In the genomic region with DNA sequence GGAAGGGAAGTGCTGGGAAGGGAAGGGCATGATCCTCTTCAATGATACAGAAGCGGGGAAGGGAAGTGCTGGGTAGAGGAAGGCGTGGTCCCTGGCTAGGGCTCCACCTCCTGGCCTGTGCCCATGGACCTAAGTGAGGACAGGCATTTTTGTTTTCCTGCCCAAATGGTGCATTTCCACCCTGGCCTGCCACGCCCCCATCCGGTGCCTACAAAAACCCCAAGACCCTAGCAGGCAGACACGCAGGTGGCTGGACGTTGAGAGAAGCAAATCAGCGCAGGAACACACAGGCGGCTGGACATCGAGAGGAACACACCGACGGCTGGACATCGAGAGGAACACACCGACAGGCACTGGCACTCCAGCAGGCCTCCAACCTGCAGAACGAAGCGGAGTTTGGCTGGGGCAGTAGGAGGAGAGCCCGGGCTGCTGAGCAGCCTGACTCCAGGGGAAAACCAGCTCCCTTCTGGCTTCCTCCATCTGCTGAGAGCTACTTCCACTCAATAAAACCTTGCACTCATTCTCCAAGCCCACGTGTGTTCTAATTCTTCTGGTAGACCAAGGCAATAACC, we compare ENCODE assay signal across 21 cellular contexts.
DNase-seq lines count a peak whose midpoint lies in the region; ATAC-seq, FAIRE-seq and TF ChIP-seq lines count a peak whose summit lies in the region.
"Had no signal": no experiment of that assay in that cellular context is flagged by ENCODE, and none has a peak within 500 bp of the region (broad histone marks: within the 10 kb centered on the region; RNA-seq: fewer than 3 reads in every experiment).

No MANE protein-coding gene starts in this region.

- no CpG with 5 or more reads among the region's 17 CpGs for WGBS in iPS DF 6.9 (ENCODE audit: insufficient coverage, insufficient read length)

- FAIRE-seq in urothelium cell line (lab: Jason Lieb, UNC) = peak; percentile 74
- FAIRE-seq in HTR-8/SVneo (lab: Jason Lieb, UNC) = no peak
- FAIRE-seq: G401.6, GM12892 had no signal

- peaks cover 24% of the 10 kb centered on the region for H3K9me3 Mint-ChIP-seq in MCF 10A (ENCODE audit: unreplicated experiment)

- H3K9me3 ChIP-seq in right atrium auricular region = no peaks in the 10 kb centered on the region
- no peaks in the 10 kb centered on the region for H3K9me3 ChIP-seq in iPS DF 6.9 (ENCODE audit: control insufficient read depth, insufficient read depth, low read length)
- H3K9me3 ChIP-seq: Peyer's patch had no signal

- no TSS peak for BruUV-seq in MCF 10A (replicated peaks; lab: Mats Ljungman, UMichigan)

- no peaks in the 10 kb centered on the region for H3K4me1 Mint-ChIP-seq in MCF 10A (ENCODE audit: insufficient read depth, unreplicated experiment)
- H3K4me1 Mint-ChIP-seq: CD4-positive, CD25-positive, alpha-beta regulatory T cell had no signal

- intact Hi-C loops in Right ventricle myocardium superior (cut with DNase I) = no loop called here
- intact Hi-C loops in MCF 10A (cut with micrococcal nuclease) = no loop called here

- H3K4me3 Mint-ChIP-seq in MCF 10A (ENCODE audit: unreplicated experiment) = no peak overlapping the region
- H3K4me3 Mint-ChIP-seq: CD4-positive, CD25-positive, alpha-beta regulatory T cell; IgD-negative memory B cell had no signal

- CTCF ChIA-PET in MCF 10A (lab: Yijun Ruan, JAX) = no interaction called here

- H3K27ac Mint-ChIP-seq in MCF 10A (ENCODE audit: low read depth, unreplicated experiment) = no peak overlapping the region
- H3K27ac Mint-ChIP-seq: CD4-positive, CD25-positive, alpha-beta regulatory T cell; IgD-negative memory B cell had no signal

- no peaks in the 10 kb centered on the region for H3K27me3 Mint-ChIP-seq in MCF 10A (ENCODE audit: insufficient read depth, unreplicated experiment)

- no peaks in the 10 kb centered on the region for H3K36me3 Mint-ChIP-seq in MCF 10A (ENCODE audit: insufficient read depth, unreplicated experiment)
- H3K36me3 Mint-ChIP-seq: CD4-positive, CD25-positive, alpha-beta regulatory T cell had no signal

- in situ Hi-C loops in SK-MEL-5 (cut with HindIII; ENCODE audit: low pct_unique_long_range_greater_than_20kb, low sequenced_read_pairs) = no loop called here

- TF ChIP-seq CTCF in right atrium auricular region (IDR thresholded peaks at IDR 0.05) = no peak
- no peak for TF ChIP-seq CTCF in MCF 10A (IDR thresholded peaks at IDR 0.05; ENCODE audit: unreplicated experiment)

- DNase-seq in right atrium auricular region (ENCODE audit: low spot score) (peak; percentile 34), Right ventricle myocardium superior (no peak), SK-MEL-5 (ENCODE audit: low read depth, low spot score) (peak; percentile 12), iPS DF 6.9 (ENCODE audit: low read depth, low spot score) (peak; percentile 7), urothelium cell line (ENCODE audit: low spot score) (no peak), HTR-8/SVneo (ENCODE audit: insufficient read length, low spot score) (no peak), MCF 10A (ENCODE audit: unreplicated experiment) (no peak), activated gamma-delta T cell (lab: John Stamatoyannopoulos, UW) (no peak)
- DNase-seq: CD4-positive, CD25-positive, alpha-beta regulatory T cell; HCEC 1CT; NCI-H1105 treated with DMSO at 0.1 percent for 48 hours; NCI-H2081; NCI-H510A; NCI-H774; NK-92 treated with Interleukin-12 subunit alpha and Interleukin-12 subunit beta, amount 100 ng/mL, for 24 hours; Peyer's patch; SW 1271 had no signal

- no peak for ATAC-seq in Right ventricle myocardium superior (ENCODE audit: poor library complexity)

- H3K36me3 ChIP-seq in right atrium auricular region (no peaks in the 10 kb centered on the region), iPS DF 6.9 (ENCODE audit: control insufficient read depth, insufficient read depth, low read length) (no peaks in the 10 kb centered on the region)
- H3K36me3 ChIP-seq: Peyer's patch had no signal

- H3K4me1 ChIP-seq in right atrium auricular region (no peaks in the 10 kb centered on the region), iPS DF 6.9 (ENCODE audit: control insufficient read depth, insufficient read depth, low read length) (0 out of 2 replicates have a peak, but pooled peaks cover 4% of the 10 kb centered on the region)
- H3K4me1 ChIP-seq: Peyer's patch had no signal

- H3K27me3 ChIP-seq in right atrium auricular region (no peaks in the 10 kb centered on the region), iPS DF 6.9 (ENCODE audit: control insufficient read depth, insufficient read depth, low read length) (no peaks in the 10 kb centered on the region)
- H3K27me3 ChIP-seq: Peyer's patch had no signal

- H3K4me3 ChIP-seq in right atrium auricular region (no peak overlapping the region), iPS DF 6.9 (ENCODE audit: low read length) (no peak overlapping the region)
- H3K4me3 ChIP-seq: Peyer's patch, SK-N-MC had no signal

- no peak overlapping the region for H3K27ac ChIP-seq in right atrium auricular region
- no peak overlapping the region for H3K27ac ChIP-seq in iPS DF 6.9 (ENCODE audit: low read length)
- H3K27ac ChIP-seq: Peyer's patch, SK-N-MC had no signal

- POLR2A ChIA-PET in MCF 10A (lab: Yijun Ruan, JAX) = no interaction called here

Comparison
In these comparisons a context has a peak if more than half of its experiments do, and no peak if none do; other contexts are left out.
1. DNase-seq: peak in right atrium auricular region (single experiment), SK-MEL-5 (single experiment) and iPS DF 6.9 (single experiment); none in Right ventricle myocardium superior (single experiment), urothelium cell line (single experiment), HTR-8/SVneo (single experiment), MCF 10A (single experiment) and activated gamma-delta T cell (single experiment).